In the genomic region with DNA sequence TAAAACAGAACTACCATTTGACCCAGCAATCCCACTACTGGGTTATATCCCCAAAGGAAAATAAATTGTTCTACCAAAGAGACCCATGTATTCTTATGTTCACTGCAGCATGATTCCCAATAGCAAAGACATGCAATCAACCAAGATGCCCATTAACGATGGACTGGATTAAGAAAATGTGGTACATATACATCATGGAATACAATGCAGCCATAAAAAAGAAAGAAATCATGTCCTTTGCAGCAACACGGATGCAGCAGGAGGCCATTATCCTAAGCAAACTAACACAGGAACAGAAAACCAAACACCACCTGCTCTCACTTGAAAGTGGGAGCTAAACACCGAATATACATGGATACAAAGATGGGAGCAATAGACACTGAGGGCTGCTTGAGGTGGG, we compare ENCODE assay signal across 29 cellular contexts.
"Had no signal": no experiment of that assay in that cellular context is flagged by ENCODE, and none has a peak within 500 bp of the region (broad histone marks: within the 10 kb centered on the region; RNA-seq: fewer than 3 reads in every experiment).

No MANE protein-coding gene starts in this region.

- ATAC-seq: effector memory CD8-positive, alpha-beta T cell; esophagus mucosa; foreskin keratinocyte; gastrocnemius medialis; gastroesophageal sphincter; heart left ventricle; heart right ventricle had no signal

- H3K9me3 ChIP-seq: colonic mucosa, esophagus muscularis mucosa, esophagus squamous epithelium, gastrocnemius medialis, gastroesophageal sphincter, heart left ventricle, heart right ventricle had no signal

- H3K27ac Mint-ChIP-seq: dendritic cell treated with granulocyte-macrophage colony-stimulating factor and Interleukin-4, amounts not matched to agents 40 ng/mL and 50 ng/mL, for 4 days; endodermal cell had no signal

- H3K36me3 ChIP-seq: colonic mucosa had no signal

- H3K4me3 ChIP-seq: colonic mucosa, coronary artery, dorsolateral prefrontal cortex, esophagus muscularis mucosa, esophagus squamous epithelium, gastrocnemius medialis, gastroesophageal sphincter, heart left ventricle, heart right ventricle had no signal

- H3K9me3 Mint-ChIP-seq: dendritic cell treated with granulocyte-macrophage colony-stimulating factor and Interleukin-4, amounts not matched to agents 40 ng/mL and 50 ng/mL, for 4 days; effector memory CD8-positive, alpha-beta T cell; endodermal cell had no signal

- H3K4me3 Mint-ChIP-seq: dendritic cell treated with granulocyte-macrophage colony-stimulating factor and Interleukin-4, amounts not matched to agents 40 ng/mL and 50 ng/mL, for 4 days; effector memory CD8-positive, alpha-beta T cell; endodermal cell had no signal

- FAIRE-seq: colon, endometrium, endothelial cell of umbilical vein, frontal cortex had no signal

- H3K27ac ChIP-seq: colonic mucosa, coronary artery, dorsolateral prefrontal cortex, epithelial cell of prostate, esophagus muscularis mucosa, esophagus squamous epithelium, foreskin keratinocyte, gastrocnemius medialis, gastroesophageal sphincter, heart left ventricle, heart right ventricle had no signal

- DNase-seq: colonic mucosa; cortex of kidney; dermis blood vessel endothelial cell; dorsolateral prefrontal cortex; effector CD4-positive, alpha-beta T cell; effector CD8-positive, alpha-beta T cell; effector memory CD4-positive, alpha-beta T cell; effector memory CD8-positive, alpha-beta T cell; endodermal cell; erythroblast; esophagus squamous epithelium; foreskin fibroblast; foreskin keratinocyte; foreskin melanocyte; gastrocnemius medialis; glutamatergic neuron; head of caudate nucleus; heart left ventricle; heart right ventricle had no signal

- H3K27me3 Mint-ChIP-seq: dendritic cell treated with granulocyte-macrophage colony-stimulating factor and Interleukin-4, amounts not matched to agents 40 ng/mL and 50 ng/mL, for 4 days; effector memory CD8-positive, alpha-beta T cell had no signal

- H3K4me1 ChIP-seq: colonic mucosa, esophagus squamous epithelium, foreskin keratinocyte, gastroesophageal sphincter had no signal

- H3K27me3 ChIP-seq: colonic mucosa, dorsolateral prefrontal cortex, esophagus muscularis mucosa, esophagus squamous epithelium, foreskin keratinocyte, gastrocnemius medialis, gastroesophageal sphincter, heart left ventricle, heart right ventricle had no signal
